ENCODE assay signal across 18 cellular contexts in genomic region chr17:60359415-60359814, GRCh38. TPM values are rescaled to one million over a fixed set of nuclear protein-coding genes. Genes with fewer than 3 reads are reported as not detected.
A peak's percentile ranks its signal among the peaks of the same experiment; 100 is the strongest.
DNase-seq lines count a peak whose midpoint lies in the region; ATAC-seq, FAIRE-seq and TF ChIP-seq lines count a peak whose summit lies in the region.
"Had no signal": no experiment of that assay in that cellular context is flagged by ENCODE, and none has a peak within 500 bp of the region (broad histone marks: within the 10 kb centered on the region; RNA-seq: fewer than 3 reads in every experiment).

No MANE protein-coding gene starts in this region.

- no peak for FAIRE-seq in K562 (lab: Jason Lieb, UNC)
- FAIRE-seq: A549, H1 had no signal

- intact Hi-C loops in Caco-2 (cut with micrococcal nuclease; ENCODE audit: unreplicated experiment) (no loop called here), K562 (cut with micrococcal nuclease) (no loop called here), A673 (cut with micrococcal nuclease; ENCODE audit: unreplicated experiment) (no loop called here)

- H3K4me3 ChIP-seq in Caco-2 (ENCODE audit: low read depth, low read length) (no peak overlapping the region), K562 (no peak overlapping the region), A673 (ENCODE audit: low read depth, low read length, poor library complexity, severe bottlenecking) (no peak overlapping the region)
- H3K4me3 ChIP-seq: A549, BLaER1 had no signal

- H3K27ac Mint-ChIP-seq in activated CD8-positive, alpha-beta memory T cell treated with anti-CD3 and anti-CD28 coated beads, Interleukin-2, amount 10 ng/mL, durations not matched to agents 7 days and 5 days = peak overlapping the region; percentile 7
- H3K27ac Mint-ChIP-seq in Caco-2 (ENCODE audit: unreplicated experiment) (peak overlapping the region; percentile 37), T-helper 17 cell (peak overlapping the region; percentile 37)

- H2AFZ ChIP-seq in K562 (ENCODE audit: low read depth, low read length) = no peak overlapping the region

- POLR2A ChIA-PET in Caco-2 (lab: Charles Lee) = no interaction called here
- POLR2A ChIA-PET in K562 (lab: Yijun Ruan, JAX) = interaction anchor here (0.8 kb wide), 1 partner anchor 12 kb away, joined by 4 read pairs; no protein-coding TSS in a partner anchor
- POLR2A ChIA-PET in A673 (lab: Charles Lee; ENCODE audit: low non-redundant PET) = interaction anchor here (0.8 kb wide), 1 partner anchor 171 kb away, joined by 4 read pairs; no protein-coding TSS in a partner anchor

- CTCF ChIA-PET in activated CD8-positive, alpha-beta memory T cell treated with anti-CD3 and anti-CD28 coated beads, Interleukin-2, amount 10 ng/mL, durations not matched to agents 7 days and 5 days (lab: Charles Lee) = no interaction called here
- CTCF ChIA-PET in Caco-2 (lab: Charles Lee) (no interaction called here), K562 (lab: Yijun Ruan, JAX; ENCODE audit: low intra/inter-chr PET ratio) (no interaction called here), A673 (lab: Charles Lee) (no interaction called here)

- H3K9me3 ChIP-seq in Caco-2 = no peaks in the 10 kb centered on the region
- no peaks in the 10 kb centered on the region for H3K9me3 ChIP-seq in T-helper 17 cell (ENCODE audit: control insufficient read depth, low read length, poor library complexity, severe bottlenecking)
- no peaks in the 10 kb centered on the region for H3K9me3 ChIP-seq in K562 (replicated peaks; ENCODE audit: control insufficient read depth, insufficient read depth, low read depth, low read length)
- no peaks in the 10 kb centered on the region for H3K9me3 ChIP-seq in A673 (ENCODE audit: low read depth, low read length, poor library complexity, severe bottlenecking)
- H3K9me3 ChIP-seq: A549, BLaER1 had no signal

- H3K27ac ChIP-seq in K562 (ENCODE audit: extremely low read depth, low read depth, low read length) = peak overlapping the region; percentile 15; the same call in 1 of the 3 replicates
- no peak overlapping the region for H3K27ac ChIP-seq in A673 (ENCODE audit: low read depth, low read length, poor library complexity, severe bottlenecking)
- H3K27ac ChIP-seq: 22Rv1, BLaER1 had no signal

- in situ Hi-C loops in K562 (cut with MboI) = no loop called here

- H3K79me2 ChIP-seq in K562 (ENCODE audit: control insufficient read depth, insufficient read depth, low read length) = peaks cover 83% of the 10 kb centered on the region

- peaks cover 3% of the 10 kb centered on the region; the same call in 1 of the 2 replicates for H4K20me1 ChIP-seq in K562 (replicated peaks; ENCODE audit: control insufficient read depth, insufficient read depth, low read length)

- H3K27me3 ChIP-seq in Caco-2 (replicated peaks; ENCODE audit: control insufficient read depth, insufficient read depth, low read length) (no peaks in the 10 kb centered on the region), K562 (ENCODE audit: control insufficient read depth in 2 of 2, insufficient read depth in 2 of 2, low read length in 2 of 2) (no peaks in the 10 kb centered on the region), A673 (replicated peaks; ENCODE audit: insufficient read depth, low read depth, low read length, poor library complexity) (no peaks in the 10 kb centered on the region)
- H3K27me3 ChIP-seq: BLaER1 had no signal

- no peak overlapping the region for H3K4me3 Mint-ChIP-seq in activated CD8-positive, alpha-beta memory T cell treated with anti-CD3 and anti-CD28 coated beads, Interleukin-2, amount 10 ng/mL, durations not matched to agents 7 days and 5 days
- no peak overlapping the region for H3K4me3 Mint-ChIP-seq in Caco-2 (ENCODE audit: unreplicated experiment)
- no peak overlapping the region for H3K4me3 Mint-ChIP-seq in T-helper 17 cell
- H3K4me3 Mint-ChIP-seq: CD14-positive monocyte; CD4-positive, alpha-beta memory T cell; H9 had no signal

- H3K4me1 ChIP-seq in Caco-2 (peaks cover 12% of the 10 kb centered on the region; the same call in 1 of the 2 replicates), K562 (replicated peaks in 1 of 2; ENCODE audit: control insufficient read depth in 2 of 2, insufficient read depth in 2 of 2, low read length in 2 of 2) (peaks cover 8 to 17% of the 10 kb centered on the region in 2 experiments; a peak in 4 of 5 replicates), A673 (ENCODE audit: insufficient read depth, low read length, poor library complexity, severe bottlenecking) (peaks cover 14% of the 10 kb centered on the region)
- H3K4me1 ChIP-seq: BLaER1 had no signal

- peaks cover 6% of the 10 kb centered on the region for H3K36me3 Mint-ChIP-seq in activated CD8-positive, alpha-beta memory T cell treated with anti-CD3 and anti-CD28 coated beads, Interleukin-2, amount 10 ng/mL, durations not matched to agents 7 days and 5 days
- H3K36me3 Mint-ChIP-seq in Caco-2 (ENCODE audit: insufficient read depth, unreplicated experiment) (no peaks in the 10 kb centered on the region), T-helper 17 cell (ENCODE audit: low read depth) (no peaks in the 10 kb centered on the region)

- no peak overlapping the region for H3K4me2 ChIP-seq in K562 (ENCODE audit: insufficient read depth, low read length)
- H3K4me2 ChIP-seq: A549, BLaER1 had no signal

- H3K9ac ChIP-seq in K562 (ENCODE audit: insufficient read depth in 1 of 2, low read depth in 2 of 2, low read length in 2 of 2) = no peak overlapping the region
- H3K9ac ChIP-seq: BLaER1 had no signal

- H3K4me1 Mint-ChIP-seq in activated CD8-positive, alpha-beta memory T cell treated with anti-CD3 and anti-CD28 coated beads, Interleukin-2, amount 10 ng/mL, durations not matched to agents 7 days and 5 days = peaks cover 37% of the 10 kb centered on the region
- peaks cover 12% of the 10 kb centered on the region for H3K4me1 Mint-ChIP-seq in Caco-2 (ENCODE audit: low read depth, unreplicated experiment)
- H3K4me1 Mint-ChIP-seq in T-helper 17 cell = peaks cover 20% of the 10 kb centered on the region

- TF ChIP-seq CTCF in Caco-2 (IDR thresholded peaks at IDR 0.05; ENCODE audit: insufficient read depth in 1 of 2, low read depth in 1 of 2, low read length in 1 of 2, severe bottlenecking in 1 of 2, unreplicated experiment in 1 of 2) = no peak
- TF ChIP-seq CTCF in K562 (IDR thresholded peaks at IDR 0.05 in 2 of 3, conservative IDR thresholded peaks at IDR 0.05 in 1 of 3; ENCODE audit: insufficient read depth in 2 of 3, low read depth in 1 of 3, low read length in 3 of 3) = no peak
- TF ChIP-seq CTCF in A673 (conservative IDR thresholded peaks at IDR 0.05; ENCODE audit: low read depth, low read length) = no peak

- no peak for TF ChIP-seq EP300 in K562 (IDR thresholded peaks at IDR 0.05; ENCODE audit: low read length)

- H3K9me3 Mint-ChIP-seq in activated CD8-positive, alpha-beta memory T cell treated with anti-CD3 and anti-CD28 coated beads, Interleukin-2, amount 10 ng/mL, durations not matched to agents 7 days and 5 days (ENCODE audit: low read depth) = no peaks in the 10 kb centered on the region
- H3K9me3 Mint-ChIP-seq in Caco-2 (ENCODE audit: unreplicated experiment) = no peaks in the 10 kb centered on the region
- H3K9me3 Mint-ChIP-seq: CD14-positive monocyte; CD4-positive, alpha-beta memory T cell; H9 had no signal

- no peak for TF ChIP-seq RAD21 in K562 (CRISPR knock-in tag; conservative IDR thresholded peaks at IDR 0.05 in 1 of 2, IDR thresholded peaks at IDR 0.05 in 1 of 2)

- TF ChIP-seq POLR2A in K562 (conservative IDR thresholded peaks at IDR 0.05) = no peak

- ATAC-seq in activated CD8-positive, alpha-beta memory T cell treated with anti-CD3 and anti-CD28 coated beads, Interleukin-2, amount 10 ng/mL, durations not matched to agents 7 days and 5 days = no peak
- ATAC-seq in T-helper 17 cell = no peak
- no peak for ATAC-seq in K562
- no peak for ATAC-seq in GM21390 (IDR thresholded peaks at IDR 0.05; ENCODE audit: unreplicated experiment)

- no peaks in the 10 kb centered on the region for H3K36me3 ChIP-seq in Caco-2 (ENCODE audit: control insufficient read depth, insufficient read depth, low read length)
- H3K36me3 ChIP-seq in K562 (ENCODE audit: control insufficient read depth, insufficient read depth, low read length) = peaks cover 6% of the 10 kb centered on the region; the same call in 1 of the 3 replicates
- no peaks in the 10 kb centered on the region for H3K36me3 ChIP-seq in A673 (ENCODE audit: insufficient read depth, low read length, poor library complexity, severe bottlenecking)
- H3K36me3 ChIP-seq: BLaER1 had no signal

- H3K9me1 ChIP-seq in K562 (ENCODE audit: control insufficient read depth, insufficient read depth, low read length) = peaks cover 3% of the 10 kb centered on the region

- no TSS peak for BruUV-seq in Caco-2 (replicated peaks; lab: Mats Ljungman, UMichigan)
- BruUV-seq in K562 (replicated peaks; lab: Mats Ljungman, UMichigan) = no TSS peak
- BruUV-seq in A673 (replicated peaks; lab: Mats Ljungman, UMichigan) = no TSS peak

- DNase-seq in activated CD8-positive, alpha-beta memory T cell treated with anti-CD3 and anti-CD28 coated beads, Interleukin-2, amount 10 ng/mL, durations not matched to agents 7 days and 5 days = no peak
- no peak for DNase-seq in activated CD8-positive, alpha-beta memory T cell treated with anti-CD3 and anti-CD28 coated beads, Interleukin-2, amount 50 U/mL, for 4 hours
- no peak for DNase-seq in Caco-2
- no peak for DNase-seq in T-helper 17 cell
- DNase-seq in K562 (ENCODE audit: extremely low read depth in 1 of 4, low spot score in 3 of 4) = no peak
- no peak for DNase-seq in A673 (ENCODE audit: low spot score)
- DNase-seq in NCI-H128 (lab: John Stamatoyannopoulos, UW; ENCODE audit: unreplicated experiment) = no peak
- DNase-seq: Calu3; CD4-positive, alpha-beta memory T cell; DMS79 treated with DMSO at 0.1 percent for 48 hours; GF-D8; H9 had no signal

- no peaks in the 10 kb centered on the region for H3K27me3 Mint-ChIP-seq in activated CD8-positive, alpha-beta memory T cell treated with anti-CD3 and anti-CD28 coated beads, Interleukin-2, amount 10 ng/mL, durations not matched to agents 7 days and 5 days
- H3K27me3 Mint-ChIP-seq in Caco-2 (ENCODE audit: insufficient read depth, unreplicated experiment) = no peaks in the 10 kb centered on the region
- no peaks in the 10 kb centered on the region for H3K27me3 Mint-ChIP-seq in T-helper 17 cell
- H3K27me3 Mint-ChIP-seq: CD4-positive, alpha-beta memory T cell had no signal

RNA-seq across cellular contexts. Expression of gene USP32, which starts 32.5 kb away (rescaled TPM):
- 10 to 100 TPM; 33.4 to 40.4 TPM for total RNA-seq in activated CD8-positive, alpha-beta memory T cell treated with anti-CD3 and anti-CD28 coated beads, Interleukin-2, amount 10 ng/mL, durations not matched to agents 7 days and 5 days
- 50.3 and 53.3 TPM in 2 replicates for total RNA-seq in Caco-2 (2022)
- 10 to 100 TPM; 27.5 to 34.2 TPM for total RNA-seq in T-helper 17 cell
- 97.3 and 280 TPM in 2 replicates for total RNA-seq in K562 (2011; cell fraction: chromatin; rRNA removed; ENCODE audit: low replicate concordance)
- 42.9 and 54.7 TPM in 2 replicates for total RNA-seq in K562 (2011; cell fraction: nucleolus; rRNA removed)
- 86.6 and 92.1 TPM in 2 replicates for total RNA-seq in K562 (2011; cell fraction: nucleoplasm; rRNA removed)
- total RNA-seq in K562 (2014; rRNA removed) = 33.6 and 36.0 TPM in 2 replicates
- 52.3 and 58.6 TPM in 2 replicates for total RNA-seq in K562 (2014; rRNA removed; fragmentation: Illumina TruSeq; extraction: Trizol)
- 56.3 and 60.6 TPM in 2 replicates for total RNA-seq in K562 (2015; rRNA removed; fragmentation: Illumina TruSeq; extraction: Trizol)
- 52.4 and 57.1 TPM in 2 replicates for total RNA-seq in K562 (2021)
- 48.8 and 69.3 TPM in 2 replicates for polyA plus RNA-seq in K562 (2011; rRNA removed)
- polyA plus RNA-seq in K562 (2011; cell fraction: cytosol; rRNA removed) = 20.4 and 25.9 TPM in 2 replicates
- 43.0 and 49.3 TPM in 2 replicates for polyA plus RNA-seq in K562 (2011; cell fraction: nucleus; rRNA removed)
- polyA plus RNA-seq in K562 (2012) = 32.0 and 43.0 TPM in 2 replicates
- 41.1 and 47.1 TPM in 2 replicates for polyA plus RNA-seq in K562 (2014; fragmentation: Illumina TruSeq; extraction: Trizol)
- 10 to 100 TPM; 18.0 to 19.7 TPM for polyA plus RNA-seq in K562 (2014; fragmentation: Nextera tagmentation; extraction: Ambion mirVana)
- polyA plus RNA-seq in K562 (2014; rRNA removed) = 31.6 and 35.6 TPM in 2 replicates
- 98.5 and 105 TPM in 2 replicates for polyA minus RNA-seq in K562 (2011; rRNA and poly(A)+ RNA removed)
- polyA minus RNA-seq in K562 (2011; cell fraction: cytosol; rRNA and poly(A)+ RNA removed) = 41.5 and 42.5 TPM in 2 replicates
- polyA minus RNA-seq in K562 (2011; cell fraction: nucleus; rRNA and poly(A)+ RNA removed) = 26.4 and 48.5 TPM in 2 replicates
- total RNA-seq in A673 (2021) = 49.3 and 54.8 TPM in 2 replicates
